ENCODE assay signal across 9 cellular contexts in genomic region chr4:68576272-68577100, GRCh38. TPM values are rescaled to one million over a fixed set of nuclear protein-coding genes. Genes with fewer than 3 reads are reported as not detected.
DNase-seq lines count a peak whose midpoint lies in the region; ATAC-seq, FAIRE-seq and TF ChIP-seq lines count a peak whose summit lies in the region.
"Had no signal": no experiment of that assay in that cellular context is flagged by ENCODE, and none has a peak within 500 bp of the region (broad histone marks: within the 10 kb centered on the region; RNA-seq: fewer than 3 reads in every experiment).

Gene UGT2B17, minus strand, starts transcription at chr4:68576322. Its CDS starts 7,838 bp downstream, at chr4:68568484.

- no peaks in the 10 kb centered on the region for H3K4me1 Mint-ChIP-seq in activated CD8-positive, alpha-beta T cell treated with anti-CD3 and anti-CD28 coated beads, Interleukin-2, amount 10 ng/mL, durations not matched to agents 7 days and 5 days (ENCODE audit: low read depth)
- H3K4me1 Mint-ChIP-seq in type B pancreatic cell (ENCODE audit: unreplicated experiment), result no peaks in the 10 kb centered on the region

- no peaks in the 10 kb centered on the region for H3K4me1 ChIP-seq in colonic mucosa

- H3K36me3 Mint-ChIP-seq in activated CD8-positive, alpha-beta T cell treated with anti-CD3 and anti-CD28 coated beads, Interleukin-2, amount 10 ng/mL, durations not matched to agents 7 days and 5 days (ENCODE audit: low read depth), result no peaks in the 10 kb centered on the region
- no peaks in the 10 kb centered on the region for H3K36me3 Mint-ChIP-seq in type B pancreatic cell

- TF ChIP-seq CTCF in colonic mucosa (IDR thresholded peaks at IDR 0.05) (no peak), type B pancreatic cell (conservative IDR thresholded peaks at IDR 0.05) (no peak)

- H3K4me3 Mint-ChIP-seq in activated CD8-positive, alpha-beta T cell treated with anti-CD3 and anti-CD28 coated beads, Interleukin-2, amount 10 ng/mL, durations not matched to agents 7 days and 5 days, result no peak within 1 kb of the TSS
- H3K4me3 Mint-ChIP-seq in type B pancreatic cell, result no peak within 1 kb of the TSS

- DNase-seq in colonic mucosa, result no peak
- DNase-seq in GM12892 (ENCODE audit: insufficient read length), result no peak
- no peak for DNase-seq in MG63
- DNase-seq in activated CD8-positive, alpha-beta T cell treated with anti-CD3 and anti-CD28 coated beads, Interleukin-2, amount 10 ng/mL, durations not matched to agents 7 days and 5 days, result no peak
- no peak for DNase-seq in type B pancreatic cell (ENCODE audit: extremely low spot score, unreplicated experiment)

- no peaks in the 10 kb centered on the region for H3K9me3 Mint-ChIP-seq in activated CD8-positive, alpha-beta T cell treated with anti-CD3 and anti-CD28 coated beads, Interleukin-2, amount 10 ng/mL, durations not matched to agents 7 days and 5 days (ENCODE audit: insufficient read depth)
- H3K9me3 Mint-ChIP-seq in type B pancreatic cell, result peaks cover 4% of the 10 kb centered on the region

- ATAC-seq in GM18502 (IDR thresholded peaks at IDR 0.05; ENCODE audit: poor library complexity, unreplicated experiment) (peak; percentile 91), GM21367 (IDR thresholded peaks at IDR 0.05; ENCODE audit: unreplicated experiment) (peak; percentile 73), HG03095 (IDR thresholded peaks at IDR 0.05; ENCODE audit: unreplicated experiment) (peak; percentile 87)
- no peak for ATAC-seq in activated CD8-positive, alpha-beta T cell treated with anti-CD3 and anti-CD28 coated beads, Interleukin-2, amount 10 ng/mL, durations not matched to agents 7 days and 5 days

- no peak for FAIRE-seq in GM12892 (lab: Jason Lieb, UNC)
- FAIRE-seq: G401.6 had no signal

- intact Hi-C loops in colonic mucosa (cut with DNase I), result no loop called here

- TF ChIP-seq POLR2A in GM12892 (IDR thresholded peaks at IDR 0.05; ENCODE audit: low read depth, low read length), result no peak

- H3K27me3 ChIP-seq in colonic mucosa (no peaks in the 10 kb centered on the region), MG63 (no peaks in the 10 kb centered on the region)

- CTCF ChIA-PET in activated CD8-positive, alpha-beta T cell treated with anti-CD3 and anti-CD28 coated beads, Interleukin-2, amount 10 ng/mL, durations not matched to agents 7 days and 5 days (lab: Charles Lee), result no interaction called here

- no peak within 1 kb of the TSS for H3K27ac Mint-ChIP-seq in activated CD8-positive, alpha-beta T cell treated with anti-CD3 and anti-CD28 coated beads, Interleukin-2, amount 10 ng/mL, durations not matched to agents 7 days and 5 days
- H3K27ac Mint-ChIP-seq in type B pancreatic cell, result no peak within 1 kb of the TSS

- H3K27ac ChIP-seq in colonic mucosa, result no peak within 1 kb of the TSS

- H3K36me3 ChIP-seq in colonic mucosa, result no peaks in the 10 kb centered on the region
- H3K36me3 ChIP-seq in MG63, result no peaks in the 10 kb centered on the region

- POLR2A ChIA-PET in activated CD8-positive, alpha-beta T cell treated with anti-CD3 and anti-CD28 coated beads, Interleukin-2, amount 10 ng/mL, durations not matched to agents 7 days and 5 days (lab: Charles Lee), result no interaction called here

- H3K9ac ChIP-seq in colonic mucosa (ENCODE audit: low read depth in 2 of 2, low read length in 2 of 2), result no peak within 1 kb of the TSS

- H3K9me3 ChIP-seq in colonic mucosa (no peaks in the 10 kb centered on the region), MG63 (no peaks in the 10 kb centered on the region)

- no peak within 1 kb of the TSS for H3K4me3 ChIP-seq in colonic mucosa
- no peak within 1 kb of the TSS for H3K4me3 ChIP-seq in MG63

- H3K27me3 Mint-ChIP-seq in activated CD8-positive, alpha-beta T cell treated with anti-CD3 and anti-CD28 coated beads, Interleukin-2, amount 10 ng/mL, durations not matched to agents 7 days and 5 days (ENCODE audit: low read depth), result no peaks in the 10 kb centered on the region
- H3K27me3 Mint-ChIP-seq in type B pancreatic cell, result no peaks in the 10 kb centered on the region

RNA-seq across cellular contexts. Expression of gene UGT2B17, which starts in this region (rescaled TPM):
- total RNA-seq in colonic mucosa, result 100 to 1,000 TPM; 561 to 639 TPM
- not detected for polyA plus RNA-seq in GM12892 (2012; ENCODE audit: missing spikeins)
- not detected in 2 replicates for total RNA-seq in MG63 (2014; rRNA removed; shearing (Covaris generic); ENCODE audit: low replicate concordance)
- total RNA-seq in activated CD8-positive, alpha-beta T cell treated with anti-CD3 and anti-CD28 coated beads, Interleukin-2, amount 10 ng/mL, durations not matched to agents 7 days and 5 days, result not detected
- 0.31 TPM in 1 of 2 replicates, not detected in the other for total RNA-seq in type B pancreatic cell (ENCODE audit: low replicate concordance)

Comparison
In these comparisons a context has a peak if more than half of its experiments do, and no peak if none do; other contexts are left out.
1. RNA of gene UGT2B17 (total RNA-seq): 561 to 639 TPM in colonic mucosa; 0.31 TPM in type B pancreatic cell, not detected in MG63 and not detected in activated CD8-positive, alpha-beta T cell treated with anti-CD3 and anti-CD28 coated beads, Interleukin-2, amount 10 ng/mL, durations not matched to agents 7 days and 5 days; every median in the first group is over 100 times any median in the second.